9 cellular contexts compared by ENCODE assay signal in genomic region chr9:129458155-129458661, GRCh38.
DNase-seq lines count a peak whose midpoint lies in the region; ATAC-seq, FAIRE-seq and TF ChIP-seq lines count a peak whose summit lies in the region.
"Had no signal": no experiment of that assay in that cellular context is flagged by ENCODE, and none has a peak within 500 bp of the region (broad histone marks: within the 10 kb centered on the region; RNA-seq: fewer than 3 reads in every experiment).

No MANE protein-coding gene starts in this region.

- no peaks in the 10 kb centered on the region for H3K9me1 ChIP-seq in K562 (ENCODE audit: control insufficient read depth, insufficient read depth, low read length)

- H3K9me3 ChIP-seq in A549, result no peaks in the 10 kb centered on the region
- H3K9me3 ChIP-seq in SJCRH30 (replicated peaks), result no peaks in the 10 kb centered on the region
- no peaks in the 10 kb centered on the region for H3K9me3 ChIP-seq in K562 (replicated peaks; ENCODE audit: control insufficient read depth, insufficient read depth, low read depth, low read length)
- no peaks in the 10 kb centered on the region for H3K9me3 ChIP-seq in upper lobe of right lung

- peak overlapping the region; percentile 86 for H3K4me2 ChIP-seq in A549
- no peak overlapping the region for H3K4me2 ChIP-seq in K562 (ENCODE audit: insufficient read depth, low read length)

- H3K9me3 Mint-ChIP-seq in naive B cell, result peaks cover 0 to 7% (median 0%) of the 10 kb centered on the region in 7 donors

- H3K4me1 ChIP-seq in A549 (peaks cover 42% of the 10 kb centered on the region), SJCRH30 (peaks cover 31% of the 10 kb centered on the region), K562 (replicated peaks in 1 of 2; ENCODE audit: control insufficient read depth in 2 of 2, insufficient read depth in 2 of 2, low read length in 2 of 2) (peaks cover 30 to 38% of the 10 kb centered on the region in 2 experiments), upper lobe of right lung (peaks cover 31% of the 10 kb centered on the region)

- no peak for FAIRE-seq in A549 (lab: Jason Lieb, UNC)
- FAIRE-seq in K562 (lab: Jason Lieb, UNC), result peak; percentile 74
- FAIRE-seq in urothelium cell line (lab: Jason Lieb, UNC), result no peak
- FAIRE-seq: astrocyte had no signal

- H3K9ac ChIP-seq in K562 (ENCODE audit: insufficient read depth in 1 of 2, low read depth in 2 of 2, low read length in 2 of 2), result peak overlapping the region in 1 of 2 experiments; percentile 85; a peak in 2 of 4 replicates

- H3K4me3 ChIP-seq in A549 (no peak overlapping the region), SJCRH30 (no peak overlapping the region), K562 (no peak overlapping the region), upper lobe of right lung (no peak overlapping the region)

- no peaks in the 10 kb centered on the region for H3K27me3 ChIP-seq in SJCRH30
- H3K27me3 ChIP-seq in K562 (ENCODE audit: control insufficient read depth in 2 of 2, insufficient read depth in 2 of 2, low read length in 2 of 2), result no peaks in the 10 kb centered on the region; a peak in 1 of 5 replicates
- H3K27me3 ChIP-seq in upper lobe of right lung, result no peaks in the 10 kb centered on the region

- H2AFZ ChIP-seq in K562 (ENCODE audit: low read depth, low read length), result peak overlapping the region; percentile 51

- in situ Hi-C loops in K562 (cut with MboI), result loop anchor here (5.0 kb wide), 1 partner anchor 41 kb away; no protein-coding TSS in a partner anchor

- no peaks in the 10 kb centered on the region for H4K20me1 ChIP-seq in K562 (replicated peaks; ENCODE audit: control insufficient read depth, insufficient read depth, low read length)

- no peaks in the 10 kb centered on the region for H3K36me3 Mint-ChIP-seq in naive B cell

- H3K4me3 Mint-ChIP-seq in naive B cell, result peak overlapping the region in 5 of 8 donors; percentile 3 to 86 (median 77)

- intact Hi-C loops in K562 (cut with micrococcal nuclease), result no loop called here
- intact Hi-C loops in upper lobe of right lung (cut with DNase I), result no loop called here

- no peak for TF ChIP-seq POLR2A in A549 (IDR thresholded peaks at IDR 0.05; ENCODE audit: low read length)
- TF ChIP-seq POLR2A in K562 (conservative IDR thresholded peaks at IDR 0.05), result no peak

- H3K79me2 ChIP-seq in K562 (ENCODE audit: control insufficient read depth, insufficient read depth, low read length), result no peaks in the 10 kb centered on the region

- no peak for TF ChIP-seq EP300 in A549 (IDR thresholded peaks at IDR 0.05)
- TF ChIP-seq EP300 in K562 (IDR thresholded peaks at IDR 0.05; ENCODE audit: low read length), result no peak

- DNase-seq in A549 (ENCODE audit: low read depth in 1 of 2, low spot score in 1 of 2) (no peak), SJCRH30 (peak; percentile 45 to 60), K562 (ENCODE audit: extremely low read depth in 1 of 4, low spot score in 3 of 4) (peak in 1 of 4 experiments; percentile 33), naive B cell (no peak), upper lobe of right lung (peak; percentile 75), urothelium cell line (ENCODE audit: low spot score) (no peak)

- TF ChIP-seq CTCF in A549 (IDR thresholded peaks at IDR 0.05) (no peak), K562 (IDR thresholded peaks at IDR 0.05 in 2 of 3, conservative IDR thresholded peaks at IDR 0.05 in 1 of 3; ENCODE audit: insufficient read depth in 2 of 3, low read depth in 1 of 3, low read length in 3 of 3) (no peak), upper lobe of right lung (IDR thresholded peaks at IDR 0.05) (no peak)

- 74% methylated on average over 13 of the region's 14 CpGs for WGBS in A549 (ENCODE audit: missing lambda C conversion rate)
- 10% methylated on average over 13 of the region's 14 CpGs for WGBS in K562 (ENCODE audit: insufficient coverage, low coverage, missing lambda C conversion rate)

- H3K27ac ChIP-seq in A549, result peak overlapping the region; percentile 98
- H3K27ac ChIP-seq in SJCRH30, result no peak overlapping the region
- H3K27ac ChIP-seq in K562 (ENCODE audit: extremely low read depth, low read depth, low read length), result no peak overlapping the region
- H3K27ac ChIP-seq in upper lobe of right lung, result peak overlapping the region; percentile 42

- TF ChIP-seq RAD21 in A549 (conservative IDR thresholded peaks at IDR 0.05 in 1 of 2, IDR thresholded peaks at IDR 0.05 in 1 of 2) (no peak), K562 (CRISPR knock-in tag; conservative IDR thresholded peaks at IDR 0.05 in 1 of 2, IDR thresholded peaks at IDR 0.05 in 1 of 2) (peak in 1 of 2 experiments; percentile 10; a peak in 1 of 4 replicates)

- peaks cover 0 to 14% (median 0%) of the 10 kb centered on the region in 3 donors for H3K27me3 Mint-ChIP-seq in naive B cell

- no peaks in the 10 kb centered on the region for H3K36me3 ChIP-seq in SJCRH30
- no peaks in the 10 kb centered on the region for H3K36me3 ChIP-seq in K562 (ENCODE audit: control insufficient read depth, insufficient read depth, low read length)
- no peaks in the 10 kb centered on the region for H3K36me3 ChIP-seq in upper lobe of right lung

- CTCF ChIA-PET in A549 (lab: Yijun Ruan, JAX) (interaction anchor here (1.0 to 3.4 kb wide), 6 partner anchors 17 to 319 kb away, joined by 3 to 27 read pairs (median 4); no protein-coding TSS in a partner anchor), K562 (lab: Yijun Ruan, JAX; ENCODE audit: low intra/inter-chr PET ratio) (no interaction called here)

- POLR2A ChIA-PET in A549 (lab: Yijun Ruan, JAX) (interaction anchor here (0.6 to 3.4 kb wide), 3 partner anchors 10 to 400 kb away, joined by 3 to 72 read pairs (median 5); no protein-coding TSS in a partner anchor), K562 (lab: Yijun Ruan, JAX) (interaction anchor here (0.6 to 1.1 kb wide), 5 partner anchors 8 to 405 kb away, joined by 3 to 5 read pairs (median 4); no protein-coding TSS in a partner anchor)

- H3K4me1 Mint-ChIP-seq in naive B cell, result peaks cover 11 to 27% (median 14%) of the 10 kb centered on the region in 3 donors

- no TSS peak for BruUV-seq in K562 (replicated peaks; lab: Mats Ljungman, UMichigan)

- no peak for ATAC-seq in A549
- ATAC-seq in GM21447 (IDR thresholded peaks at IDR 0.05; ENCODE audit: unreplicated experiment), result peak; percentile 49
- peak; percentile 4; the same call in 2 of the 3 replicates for ATAC-seq in K562
- peak; percentile 23 to 35 for ATAC-seq in naive B cell (ENCODE audit: low read depth in 2 of 2)
- ATAC-seq in upper lobe of right lung, result peak; percentile 6
- no peak for ATAC-seq in GM18858 (IDR thresholded peaks at IDR 0.05; ENCODE audit: unreplicated experiment)

- H3K27ac Mint-ChIP-seq in naive B cell, result peak overlapping the region in 5 of 6 donors; percentile 24 to 90 (median 70)

TF ChIP-seq in A549, 52 proteins besides CTCF, POLR2A, EP300 and RAD21:
- TF ChIP-seq ESRRA (IDR thresholded peaks at IDR 0.05; ENCODE audit: borderline replicate concordance, low read length), result no peak
- no peak for TF ChIP-seq RARB (CRISPR knock-in tag; IDR thresholded peaks at IDR 0.05)
- no peak for TF ChIP-seq BHLHE40 (IDR thresholded peaks at IDR 0.05; ENCODE audit: low read depth, low read length)
- TF ChIP-seq BCL3 (IDR thresholded peaks at IDR 0.05), result no peak
- TF ChIP-seq RFX5 (IDR thresholded peaks at IDR 0.05), result no peak
TF ChIP-seq in A549: peak in this region for 0.

TF ChIP-seq in K562, 482 proteins besides CTCF, POLR2A, EP300 and RAD21 (continues in another document):
- TF ChIP-seq SIX5 (IDR thresholded peaks at IDR 0.05; ENCODE audit: borderline replicate concordance in 1 of 2, insufficient read depth in 1 of 2, low read depth in 1 of 2, low read length in 2 of 2) (no peak), NRF1 (conservative IDR thresholded peaks at IDR 0.05 in 1 of 2, IDR thresholded peaks at IDR 0.05 in 1 of 2) (0 out of 4 replicates have a peak, but pooled peaks of 1 of the 2 experiments have one; percentile 14), ZBTB43 (CRISPR knock-in tag; IDR thresholded peaks at IDR 0.05) (0 out of 2 replicates have a peak, but pooled peaks have one; percentile 33), MNT (conservative IDR thresholded peaks at IDR 0.05) (peak in 1 of 2 experiments; percentile 57; a peak in 2 of 4 replicates), CTBP1 (IDR thresholded peaks at IDR 0.05; ENCODE audit: borderline replicate concordance) (peak; percentile 33; the same call in 1 of the 2 replicates), L3MBTL2 (IDR thresholded peaks at IDR 0.05) (peak; percentile 51; the same call in 1 of the 2 replicates)

Comparison
In these comparisons a context has a peak if more than half of its experiments do, and no peak if none do; other contexts are left out.
1. ATAC-seq: peak in GM21447 (single experiment), K562 (single experiment), naive B cell (2 of 2) and upper lobe of right lung (single experiment); none in A549 (0 of 2) and GM18858 (single experiment).
2. DNase-seq: peak in SJCRH30 (2 of 2) and upper lobe of right lung (single experiment); none in A549 (0 of 2), naive B cell (single experiment) and urothelium cell line (single experiment).
3. H3K27ac ChIP-seq: peak in A549 (2 of 2) and upper lobe of right lung (single experiment); none in SJCRH30 (single experiment) and K562 (single experiment).
4. Of the 35 proteins assayed by ChIP-seq in both K562 and A549: peak only in K562: BHLHE40 and USF2; only in A549: none; in both: none; in neither: 32; mixed calls (peak in some experiments, not most) for 1.